ENCODE assay signal across 14 cellular contexts in the genomic region with DNA sequence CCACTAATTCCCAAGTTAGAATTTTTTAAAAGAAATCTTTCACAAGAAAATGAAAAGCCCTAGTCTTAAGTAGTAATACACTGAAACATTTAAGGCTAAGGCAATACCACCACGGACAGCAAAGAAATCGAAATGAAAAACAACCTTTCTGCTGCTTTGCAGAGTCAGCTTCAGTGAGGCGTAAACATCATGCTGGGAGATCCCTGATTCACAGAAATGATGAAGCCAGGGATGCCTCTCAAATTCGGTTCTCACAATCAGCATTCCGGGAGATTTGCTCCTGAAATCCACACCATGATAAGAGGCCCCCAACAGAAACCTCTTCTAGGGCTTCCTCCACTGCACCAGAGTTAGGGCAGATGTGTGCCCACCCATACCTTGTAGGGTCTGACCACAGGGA. TPM values are rescaled to one million over a fixed set of nuclear protein-coding genes. Genes with fewer than 3 reads are reported as not detected.
DNase-seq lines count a peak whose midpoint lies in the region; ATAC-seq, FAIRE-seq and TF ChIP-seq lines count a peak whose summit lies in the region.
"Had no signal": no experiment of that assay in that cellular context is flagged by ENCODE, and none has a peak within 500 bp of the region (broad histone marks: within the 10 kb centered on the region; RNA-seq: fewer than 3 reads in every experiment).

No MANE protein-coding gene starts in this region.

- H3K27me3 ChIP-seq in GM12878 (replicated peaks in 1 of 2; ENCODE audit: control insufficient read depth in 2 of 2, insufficient read depth in 2 of 2, low read length in 1 of 2) = no peaks in the 10 kb centered on the region
- no peaks in the 10 kb centered on the region for H3K27me3 ChIP-seq in subcutaneous abdominal adipose tissue (ENCODE audit: control insufficient read depth in 5 of 5, insufficient read depth in 4 of 5, low read length in 5 of 5)
- H3K27me3 ChIP-seq: ascending aorta had no signal

- TF ChIP-seq CTCF in GM12878 (IDR thresholded peaks at IDR 0.05 in 2 of 3, conservative IDR thresholded peaks at IDR 0.05 in 1 of 3; ENCODE audit: control insufficient read depth in 2 of 3, extremely low read depth in 1 of 3, insufficient read depth in 1 of 3, low read depth in 3 of 3, low read length in 3 of 3) = no peak
- TF ChIP-seq CTCF in omental fat pad (IDR thresholded peaks at IDR 0.05) = no peak

- CTCF ChIA-PET in GM12878 (lab: Yijun Ruan, JAX) = interaction anchor here (4.1 kb wide), 1 partner anchor 19 kb away, joined by 23 read pairs; the partner anchor contains the start of gene RRBP1

- no peak for TF ChIP-seq POLR2A in GM12878 (IDR thresholded peaks at IDR 0.05; ENCODE audit: low read depth, low read length)

- no peak for TF ChIP-seq RAD21 in GM12878 (IDR thresholded peaks at IDR 0.05; ENCODE audit: insufficient read depth, low read depth, low read length)

- peak overlapping the region; percentile 9; the same call in 1 of the 2 replicates for H3K4me2 ChIP-seq in GM12878 (ENCODE audit: control insufficient read depth, insufficient read depth)
- H3K4me2 ChIP-seq: PC-9 had no signal

- intact Hi-C loops in GM12878 (cut with micrococcal nuclease; ENCODE audit: unreplicated experiment) = no loop called here

- TF ChIP-seq EP300 in GM12878 (IDR thresholded peaks at IDR 0.05; ENCODE audit: borderline replicate concordance in 1 of 2, control insufficient read depth in 1 of 2, low read depth in 2 of 2, low read length in 2 of 2) = no peak

- ATAC-seq in GM12878 (no peak), HG03175 (IDR thresholded peaks at IDR 0.05; ENCODE audit: unreplicated experiment) (no peak), omental fat pad (ENCODE audit: low FRiP score) (no peak)

- H3K9ac ChIP-seq in GM12878 (ENCODE audit: control insufficient read depth, insufficient read depth, low read length) (no peak overlapping the region), subcutaneous abdominal adipose tissue (ENCODE audit: low read length in 5 of 5) (peak overlapping the region in 1 of 5 donors; percentile 4)

- FAIRE-seq in GM12878 (lab: Jason Lieb, UNC) = no peak

- POLR2A ChIA-PET in GM12878 (lab: Charles Lee) = no interaction called here

- H4K20me1 ChIP-seq in GM12878 (ENCODE audit: control insufficient read depth, insufficient read depth) = 0 out of 2 replicates have a peak, but pooled peaks cover 2% of the 10 kb centered on the region

- H3K79me2 ChIP-seq in GM12878 (ENCODE audit: control insufficient read depth, insufficient read depth, low read length) = peaks cover 21% of the 10 kb centered on the region

- H3K27ac ChIP-seq in KOPT-K1 (ENCODE audit: low read depth, low read length, poor library complexity, severe bottlenecking) = peak overlapping the region; percentile 67
- H3K27ac ChIP-seq in GM12878 (ENCODE audit: control insufficient read depth, insufficient read depth) = no peak overlapping the region
- H3K27ac ChIP-seq in subcutaneous abdominal adipose tissue (ENCODE audit: low read depth, low read length) = peak overlapping the region; percentile 81
- H3K27ac ChIP-seq: PC-9 had no signal

- in situ Hi-C loops in GM12878 (cut with MboI) = no loop called here

- H3K36me3 ChIP-seq in KOPT-K1 (ENCODE audit: insufficient read depth, low read length) = peaks cover 19% of the 10 kb centered on the region
- no peaks in the 10 kb centered on the region; a peak in 1 of 4 replicates for H3K36me3 ChIP-seq in GM12878 (ENCODE audit: control insufficient read depth in 2 of 2, insufficient read depth in 2 of 2, low read length in 1 of 2)
- H3K36me3 ChIP-seq in subcutaneous abdominal adipose tissue (ENCODE audit: control insufficient read depth in 5 of 5, insufficient read depth in 5 of 5, low read length in 5 of 5) = peaks cover 0 to 22% (median 9%) of the 10 kb centered on the region in 5 donors

- SMC1A ChIA-PET in GM12878 (lab: Charles Lee; ENCODE audit: uncharacterized antibody, unreplicated experiment) = no interaction called here

- no peak overlapping the region for H2AFZ ChIP-seq in GM12878 (ENCODE audit: control insufficient read depth, low read depth, low read length)
- H2AFZ ChIP-seq: PC-9 had no signal

- RAD21 ChIA-PET in GM12878 (lab: Charles Lee; ENCODE audit: unreplicated experiment) = no interaction called here

- WGBS in GM12878 (ENCODE audit: insufficient coverage, insufficient replicate concordance, low lambda C conversion rate, missing lambda C conversion rate) = 100% methylated on average over 5 of the region's 5 CpGs

- H3K4me1 ChIP-seq in GM12878 (ENCODE audit: control insufficient read depth, insufficient read depth, low read length) (peaks cover 13% of the 10 kb centered on the region), subcutaneous abdominal adipose tissue (ENCODE audit: control insufficient read depth in 5 of 5, insufficient read depth in 5 of 5, low read length in 5 of 5) (peaks cover 5 to 58% (median 49%) of the 10 kb centered on the region in 5 donors)

- no peak for DNase-seq in GM12878 (ENCODE audit: low read depth, low spot score)
- peak; percentile 52 for DNase-seq in left kidney (ENCODE audit: low read depth, low spot score)
- no peak for DNase-seq in AG08396 (ENCODE audit: low spot score)
- no peak for DNase-seq in omental fat pad (ENCODE audit: low spot score)
- DNase-seq in cortex of kidney (lab: John Stamatoyannopoulos, UW) = no peak
- DNase-seq: activated T-cell treated with anti-CD3 and anti-CD28 coated beads, Interleukin-2, amount 50 U/mL, for 1 hour; DND-41; NCI-H1417; PC-9 had no signal

- peaks cover 4% of the 10 kb centered on the region for H3K9me3 ChIP-seq in KOPT-K1 (ENCODE audit: insufficient read depth, low read length, poor library complexity, severe bottlenecking)
- no peaks in the 10 kb centered on the region; the same call in 1 of the 3 replicates for H3K9me3 ChIP-seq in GM12878 (replicated peaks; ENCODE audit: control insufficient read depth, insufficient read depth, low read length)
- H3K9me3 ChIP-seq in subcutaneous abdominal adipose tissue (ENCODE audit: control insufficient read depth in 5 of 5, low read length in 5 of 5) = no peaks in the 10 kb centered on the region
- H3K9me3 ChIP-seq: ascending aorta had no signal

- no TSS peak for BruUV-seq in GM12878 (replicated peaks; lab: Mats Ljungman, UMichigan)

- no peak overlapping the region for H3K4me3 ChIP-seq in GM12878
- no peak overlapping the region for H3K4me3 ChIP-seq in subcutaneous abdominal adipose tissue (ENCODE audit: low read depth in 1 of 5, low read length in 5 of 5)
- H3K4me3 ChIP-seq: ascending aorta, PC-9 had no signal

TF ChIP-seq in GM12878, 131 proteins besides CTCF, POLR2A, EP300 and RAD21 (continues in another document):
- TF ChIP-seq CBX3 (IDR thresholded peaks at IDR 0.05; ENCODE audit: borderline replicate concordance, low read depth) (no peak), SMC3 (IDR thresholded peaks at IDR 0.05; ENCODE audit: borderline replicate concordance, low read length) (no peak), ETV6 (conservative IDR thresholded peaks at IDR 0.05 in 1 of 2, IDR thresholded peaks at IDR 0.05 in 1 of 2; ENCODE audit: borderline replicate concordance in 1 of 2, low read depth in 1 of 2) (no peak), NR2F1 (conservative IDR thresholded peaks at IDR 0.05) (no peak), WRNIP1 (IDR thresholded peaks at IDR 0.05; ENCODE audit: borderline replicate concordance, low read depth, low read length) (no peak), ATF3 (IDR thresholded peaks at IDR 0.05; ENCODE audit: borderline replicate concordance, extremely low read depth, low read depth, low read length) (no peak), SIX5 (IDR thresholded peaks at IDR 0.05; ENCODE audit: low read depth, low read length, severe bottlenecking) (no peak), RBBP5 (conservative IDR thresholded peaks at IDR 0.05) (no peak)

RNA-seq across cellular contexts. Expression of gene RRBP1, which starts 18.6 kb away (rescaled TPM):
- total RNA-seq in GM12878 (2013; cell fraction: nucleolus; rRNA removed) = 51.6 and 53.5 TPM in 2 replicates
- total RNA-seq in GM12878 (2014; rRNA removed) (24.4 and 25.4 TPM in 2 replicates), GM12878 (2014; rRNA removed; fragmentation: Illumina TruSeq; extraction: Trizol) (22.8 and 26.4 TPM in 2 replicates), GM12878 (2021) (50.0 and 57.4 TPM in 2 replicates), omental fat pad (100 to 1,000 TPM in 1 of 4 donors, 10 to 100 TPM in 3; 67.9 to 142 (median 87.2) TPM)
- polyA plus RNA-seq in GM12878 (2011; ENCODE audit: low read depth) = 19.5 TPM
- polyA plus RNA-seq in GM12878 (2011; rRNA removed) (8.9 and 12.9 TPM in 2 replicates), GM12878 (2014; fragmentation: Illumina TruSeq; extraction: Trizol) (20.4 and 28.3 TPM in 2 replicates), GM12878 (2014; fragmentation: Nextera tagmentation; extraction: Ambion mirVana) (1 to 10 TPM; 1.2 to 2.4 TPM), GM12878 (2014; rRNA removed) (24.6 and 24.8 TPM in 2 replicates), GM12878 (2016; fragmentation: Nextera tagmentation; extraction: Ambion mirVana) (10 to 100 TPM; 20.0 to 24.5 TPM)
- 12.1 and 13.5 TPM in 2 replicates for polyA plus RNA-seq in GM12878 (2011; cell fraction: cytosol; rRNA removed)
- 23.3 and 33.9 TPM in 2 replicates for polyA plus RNA-seq in GM12878 (2011; cell fraction: nucleus; rRNA removed)
- 34.7 and 39.7 TPM in 2 replicates for polyA plus RNA-seq in GM12878 (2012)
- 8.6 and 18.9 TPM in 2 replicates for polyA minus RNA-seq in GM12878 (2011; rRNA and poly(A)+ RNA removed)
- 12.0 and 13.6 TPM in 2 replicates for polyA minus RNA-seq in GM12878 (2011; cell fraction: cytosol; rRNA and poly(A)+ RNA removed)
- 11.1 and 22.3 TPM in 2 replicates for polyA minus RNA-seq in GM12878 (2011; cell fraction: nucleus; rRNA and poly(A)+ RNA removed)

RNA-seq across cellular contexts. Expression of gene BANF2, which starts 36.3 kb away (rescaled TPM):
- total RNA-seq in GM12878 (2013; cell fraction: nucleolus; rRNA removed) = not detected in 2 replicates
- total RNA-seq in GM12878 (2014; rRNA removed) (not detected in 2 replicates), GM12878 (2014; rRNA removed; fragmentation: Illumina TruSeq; extraction: Trizol) (not detected in 2 replicates), GM12878 (2021) (not detected in 2 replicates), omental fat pad (not detected)
- polyA plus RNA-seq in GM12878 (2011; ENCODE audit: low read depth) = not detected
- polyA plus RNA-seq in GM12878 (2011; rRNA removed) (not detected in 2 replicates), GM12878 (2014; fragmentation: Illumina TruSeq; extraction: Trizol) (not detected in 2 replicates), GM12878 (2014; fragmentation: Nextera tagmentation; extraction: Ambion mirVana) (not detected), GM12878 (2014; rRNA removed) (not detected in 2 replicates), GM12878 (2016; fragmentation: Nextera tagmentation; extraction: Ambion mirVana) (not detected)
- polyA plus RNA-seq in GM12878 (2011; cell fraction: cytosol; rRNA removed) = not detected in 2 replicates
- not detected in 2 replicates for polyA plus RNA-seq in GM12878 (2011; cell fraction: nucleus; rRNA removed)
- not detected in 2 replicates for polyA plus RNA-seq in GM12878 (2012)
- not detected in 2 replicates for polyA minus RNA-seq in GM12878 (2011; rRNA and poly(A)+ RNA removed)
- polyA minus RNA-seq in GM12878 (2011; cell fraction: cytosol; rRNA and poly(A)+ RNA removed) = not detected in 2 replicates
- not detected in 2 replicates for polyA minus RNA-seq in GM12878 (2011; cell fraction: nucleus; rRNA and poly(A)+ RNA removed)
- total RNA-seq: ascending aorta, PC-9 had no signal
- polyA plus RNA-seq: IgD-negative memory B cell had no signal
